9 cellular contexts compared by ENCODE assay signal in genomic region chr3:4984511-4984864, GRCh38. TPM values are rescaled to one million over a fixed set of nuclear protein-coding genes. Genes with fewer than 3 reads are reported as not detected.
DNase-seq lines count a peak whose midpoint lies in the region; ATAC-seq and TF ChIP-seq lines count a peak whose summit lies in the region.
"Had no signal": no experiment of that assay in that cellular context is flagged by ENCODE, and none has a peak within 500 bp of the region (broad histone marks: within the 10 kb centered on the region; RNA-seq: fewer than 3 reads in every experiment).

No MANE protein-coding gene starts in this region.

- H3K9ac ChIP-seq in skeletal muscle satellite cell (ENCODE audit: low read depth, low read length): peak overlapping the region; percentile 90

- H3K4me2 ChIP-seq in skeletal muscle satellite cell (ENCODE audit: low read length): peak overlapping the region; percentile 81

- DNase-seq in GM12865 (ENCODE audit: low read depth): no peak
- no peak for DNase-seq in fibroblast of mammary gland (ENCODE audit: low read depth)
- DNase-seq in activated effector memory CD4-positive, alpha-beta T cell treated with Interleukin-2 at 50 U/mL for 16 hours: no peak
- no peak for DNase-seq in NCI-H2107 treated with DMSO at 0.1 percent for 48 hours (lab: John Stamatoyannopoulos, UW; ENCODE audit: unreplicated experiment)
- DNase-seq: NCI-H1694 had no signal

- H3K27me3 ChIP-seq in skeletal muscle satellite cell (ENCODE audit: control insufficient read depth, insufficient read depth, low read length): no peaks in the 10 kb centered on the region

- ATAC-seq in GM21367 (IDR thresholded peaks at IDR 0.05; ENCODE audit: unreplicated experiment) (no peak), HG03565 (IDR thresholded peaks at IDR 0.05; ENCODE audit: unreplicated experiment) (no peak)

- H3K4me3 ChIP-seq in GM12865 (ENCODE audit: low read depth, low read length): peak overlapping the region; percentile 82
- H3K4me3 ChIP-seq in WI38 (ENCODE audit: low read depth, low read length): peak overlapping the region; percentile 42
- H3K4me3 ChIP-seq in fibroblast of mammary gland (ENCODE audit: control insufficient read depth, low read depth, low read length): peak overlapping the region; percentile 32
- H3K4me3 ChIP-seq in skeletal muscle satellite cell (ENCODE audit: low read length): peak overlapping the region; percentile 62

- TF ChIP-seq CTCF in GM12865 (IDR thresholded peaks at IDR 0.05; ENCODE audit: insufficient read depth, low read depth, low read length, missing control alignments) (no peak), WI38 (IDR thresholded peaks at IDR 0.05; ENCODE audit: low read depth, low read length) (no peak), fibroblast of mammary gland (conservative IDR thresholded peaks at IDR 0.05; ENCODE audit: control insufficient read depth, insufficient read depth, low read depth, low read length) (no peak)

- H3K36me3 ChIP-seq in skeletal muscle satellite cell (ENCODE audit: insufficient read depth, low read length): peaks cover 31% of the 10 kb centered on the region

- H3K9me3 ChIP-seq in skeletal muscle satellite cell (replicated peaks; ENCODE audit: low read length): no peaks in the 10 kb centered on the region

- H3K4me1 ChIP-seq in skeletal muscle satellite cell (ENCODE audit: control insufficient read depth, insufficient read depth, low read length): peaks cover 71% of the 10 kb centered on the region

RNA-seq across cellular contexts. Expression of gene BHLHE40, which starts 5.3 kb away (rescaled TPM):
- 38.8 and 45.0 TPM in 2 replicates for total RNA-seq in skeletal muscle satellite cell (2012; rRNA removed)

Comparison
In these comparisons a context has a peak if more than half of its experiments do, and no peak if none do; other contexts are left out.
1. H3K4me3 ChIP-seq: peak in every context shown above with its lines; median percentile 82 in GM12865; 62 in skeletal muscle satellite cell; 42 in WI38; 32 in fibroblast of mammary gland.